19 cellular contexts compared by ENCODE assay signal in the genomic region with DNA sequence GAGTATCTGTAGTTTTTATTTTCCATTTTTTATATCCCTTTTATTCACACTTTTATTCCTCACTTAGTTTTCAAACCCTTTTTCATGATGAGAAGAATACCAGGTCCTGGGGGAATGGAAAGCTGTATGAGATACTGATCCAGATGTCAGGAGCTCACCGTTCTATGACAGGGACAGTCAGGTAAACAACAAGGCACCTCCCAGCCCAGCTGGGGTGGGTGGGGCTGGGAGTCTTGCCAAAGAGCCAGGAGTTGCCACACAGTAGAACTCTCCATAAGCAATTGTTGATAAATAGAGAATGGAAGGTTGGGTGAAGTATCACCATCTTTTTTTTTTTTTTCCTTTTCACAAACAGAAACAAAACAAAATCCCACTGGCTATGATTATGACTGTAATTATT.
"Had no signal": no experiment of that assay in that cellular context is flagged by ENCODE, and none has a peak within 500 bp of the region (broad histone marks: within the 10 kb centered on the region; RNA-seq: fewer than 3 reads in every experiment).

No MANE protein-coding gene starts in this region.

- H3K27me3 ChIP-seq: foreskin keratinocyte, right atrium auricular region, tibial artery, vagina had no signal

- H3K9me3 ChIP-seq: lower lobe of right lung, right atrium auricular region, vagina had no signal

- H3K27ac ChIP-seq: foreskin keratinocyte, lower lobe of right lung, right atrium auricular region, skin epidermis, tibial artery, vagina had no signal

- H3K4me3 Mint-ChIP-seq: activated CD4-positive, alpha-beta T cell treated with anti-CD3 and anti-CD28 coated beads, Interleukin-2, amount 10 ng/mL, durations not matched to agents 7 days and 5 days; activated naive CD8-positive, alpha-beta T cell treated with anti-CD3 and anti-CD28 coated beads, Interleukin-2, amount 10 ng/mL, durations not matched to agents 7 days and 5 days; activated T-helper 1 cell treated with anti-CD3 and anti-CD28 coated beads, Interleukin-12 subunit alpha, Interleukin-12 subunit beta, Interleukin-2, Interleukin-4 antibody, amounts not matched to agents 30 ng/mL and 10 ng/mL and 1 ng/mL, durations not matched to agents 14 hours and 24 hours and 36 hours; brain; dendritic cell treated with granulocyte-macrophage colony-stimulating factor and Interleukin-4, amounts not matched to agents 40 ng/mL and 50 ng/mL, for 4 days; nephron progenitor cell; stimulated activated naive B cell treated with anti-CD40 and anti-IgM and Interleukin-4, amounts not matched to agents 10 μg/mL and 1 μg/mL and 100 μg/mL, for 72 hours had no signal

- H3K36me3 Mint-ChIP-seq: activated naive CD8-positive, alpha-beta T cell treated with anti-CD3 and anti-CD28 coated beads, Interleukin-2, amount 10 ng/mL, durations not matched to agents 7 days and 5 days; brain; stimulated activated naive B cell treated with anti-CD40 and anti-IgM and Interleukin-4, amounts not matched to agents 10 μg/mL and 1 μg/mL and 100 μg/mL, for 72 hours had no signal

- H3K4me1 Mint-ChIP-seq: activated CD4-positive, alpha-beta T cell treated with anti-CD3 and anti-CD28 coated beads, Interleukin-2, amount 10 ng/mL, durations not matched to agents 7 days and 5 days; activated naive CD8-positive, alpha-beta T cell treated with anti-CD3 and anti-CD28 coated beads, Interleukin-2, amount 10 ng/mL, durations not matched to agents 7 days and 5 days; brain; nephron progenitor cell; stimulated activated naive B cell treated with anti-CD40 and anti-IgM and Interleukin-4, amounts not matched to agents 10 μg/mL and 1 μg/mL and 100 μg/mL, for 72 hours had no signal

- H3K4me3 ChIP-seq: lower lobe of right lung, right atrium auricular region, skin epidermis, tibial artery, vagina had no signal

- H3K27ac Mint-ChIP-seq: activated CD4-positive, alpha-beta T cell treated with anti-CD3 and anti-CD28 coated beads, Interleukin-2, amount 10 ng/mL, durations not matched to agents 7 days and 5 days; activated naive CD8-positive, alpha-beta T cell treated with anti-CD3 and anti-CD28 coated beads, Interleukin-2, amount 10 ng/mL, durations not matched to agents 7 days and 5 days; activated T-helper 1 cell treated with anti-CD3 and anti-CD28 coated beads, Interleukin-12 subunit alpha, Interleukin-12 subunit beta, Interleukin-2, Interleukin-4 antibody, amounts not matched to agents 30 ng/mL and 10 ng/mL and 1 ng/mL, durations not matched to agents 14 hours and 24 hours and 36 hours; brain; dendritic cell treated with granulocyte-macrophage colony-stimulating factor and Interleukin-4, amounts not matched to agents 40 ng/mL and 50 ng/mL, for 4 days; nephron progenitor cell; progenitor cell of endocrine pancreas; stimulated activated naive B cell treated with anti-CD40 and anti-IgM and Interleukin-4, amounts not matched to agents 10 μg/mL and 1 μg/mL and 100 μg/mL, for 72 hours had no signal

- DNase-seq: activated CD4-positive, alpha-beta T cell treated with anti-CD3 and anti-CD28 coated beads, Interleukin-2, amount 10 ng/mL, durations not matched to agents 7 days and 5 days; activated naive CD4-positive, alpha-beta T cell; activated naive CD8-positive, alpha-beta T cell treated with anti-CD3 and anti-CD28 coated beads, Interleukin-2, amount 10 ng/mL, durations not matched to agents 7 days and 5 days; cerebellar nuclear complex; effector memory CD4-positive, alpha-beta T cell; foreskin keratinocyte; lower lobe of right lung; nephron progenitor cell; stimulated activated CD4-positive, alpha-beta T cell treated with anti-CD3 and anti-CD28 coated beads, Interleukin-15, amount 100 ng/mL, for 24 hours; stimulated activated CD4-positive, alpha-beta T cell treated with anti-CD3 and anti-CD28 coated beads, Interleukin-4, amount 100 ng/mL, for 1 hour; stimulated activated naive B cell treated with anti-CD40 and anti-IgM and Interleukin-4, amounts not matched to agents 10 μg/mL and 1 μg/mL and 100 μg/mL, for 72 hours; tibial artery had no signal

- H3K4me1 ChIP-seq: foreskin keratinocyte, lower lobe of right lung, right atrium auricular region, tibial artery, vagina had no signal

- ATAC-seq: foreskin keratinocyte; lower lobe of right lung; stimulated activated naive B cell treated with anti-CD40 and anti-IgM and Interleukin-4, amounts not matched to agents 10 μg/mL and 1 μg/mL and 100 μg/mL, for 72 hours had no signal

- H3K9me3 Mint-ChIP-seq: activated naive CD8-positive, alpha-beta T cell treated with anti-CD3 and anti-CD28 coated beads, Interleukin-2, amount 10 ng/mL, durations not matched to agents 7 days and 5 days; dendritic cell treated with granulocyte-macrophage colony-stimulating factor and Interleukin-4, amounts not matched to agents 40 ng/mL and 50 ng/mL, for 4 days had no signal

- H3K27me3 Mint-ChIP-seq: activated CD4-positive, alpha-beta T cell treated with anti-CD3 and anti-CD28 coated beads, Interleukin-2, amount 10 ng/mL, durations not matched to agents 7 days and 5 days; activated naive CD8-positive, alpha-beta T cell treated with anti-CD3 and anti-CD28 coated beads, Interleukin-2, amount 10 ng/mL, durations not matched to agents 7 days and 5 days; dendritic cell treated with granulocyte-macrophage colony-stimulating factor and Interleukin-4, amounts not matched to agents 40 ng/mL and 50 ng/mL, for 4 days; progenitor cell of endocrine pancreas; stimulated activated naive B cell treated with anti-CD40 and anti-IgM and Interleukin-4, amounts not matched to agents 10 μg/mL and 1 μg/mL and 100 μg/mL, for 72 hours had no signal

- H3K36me3 ChIP-seq: lower lobe of right lung, right atrium auricular region, tibial artery, vagina had no signal
